In genomic region chr1:236143104-236143948, GRCh38 we compare ENCODE assay signal across 8 cellular contexts. TPM values are rescaled to one million over a fixed set of nuclear protein-coding genes. Genes with fewer than 3 reads are reported as not detected.
A peak's percentile ranks its signal among the peaks of the same experiment; 100 is the strongest.
DNase-seq lines count a peak whose midpoint lies in the region; ATAC-seq and TF ChIP-seq lines count a peak whose summit lies in the region.

No MANE protein-coding gene starts in this region.

- TF ChIP-seq CTCF in glutamatergic neuron (IDR thresholded peaks at IDR 0.05; ENCODE audit: partially characterized antibody, unreplicated experiment), result no peak
- TF ChIP-seq CTCF in parathyroid adenoma (IDR thresholded peaks at IDR 0.05), result no peak

- H3K4me1 Mint-ChIP-seq in glutamatergic neuron (ENCODE audit: low read depth, unreplicated experiment), result peaks cover 23% of the 10 kb centered on the region

- no peaks in the 10 kb centered on the region for H3K27me3 ChIP-seq in parathyroid adenoma (ENCODE audit: control insufficient read depth, insufficient read depth, low read length)

- peak overlapping the region; percentile 84 for H3K4me2 ChIP-seq in parathyroid adenoma (ENCODE audit: low read length)

- H3K4me1 ChIP-seq in ES-I3 (ENCODE audit: insufficient read depth, low read length), result peaks cover 11% of the 10 kb centered on the region
- H3K4me1 ChIP-seq in parathyroid adenoma, result peaks cover 2% of the 10 kb centered on the region

- H3K79me2 ChIP-seq in parathyroid adenoma, result no peaks in the 10 kb centered on the region

- peak overlapping the region; percentile 75 for H3K9ac ChIP-seq in ES-I3 (ENCODE audit: low read depth, low read length)
- H3K9ac ChIP-seq in parathyroid adenoma, result no peak overlapping the region

- H3K36me3 ChIP-seq in ES-I3 (ENCODE audit: insufficient read depth, low read length) (no peaks in the 10 kb centered on the region), parathyroid adenoma (ENCODE audit: control insufficient read depth, insufficient read depth, low read length) (no peaks in the 10 kb centered on the region)

- peaks cover 10% of the 10 kb centered on the region for H3K9me3 Mint-ChIP-seq in glutamatergic neuron (ENCODE audit: unreplicated experiment)

- ATAC-seq in GM21737 (IDR thresholded peaks at IDR 0.05; ENCODE audit: unreplicated experiment), result peak; percentile 12

- no peaks in the 10 kb centered on the region for H3K36me3 Mint-ChIP-seq in glutamatergic neuron (ENCODE audit: unreplicated experiment)

- H3K4me3 Mint-ChIP-seq in glutamatergic neuron (ENCODE audit: unreplicated experiment), result peak overlapping the region; percentile 99

- peak overlapping the region; percentile 88 for H2AFZ ChIP-seq in parathyroid adenoma

- DNase-seq in MV-4-11 (lab: John Stamatoyannopoulos, UW) (peak; percentile 77), glutamatergic neuron (peak; percentile 36), SW 1271 (lab: John Stamatoyannopoulos, UW) (no peak), COR-L47 (lab: John Stamatoyannopoulos, UW) (no peak)
- DNase-seq in activated naive CD4-positive, alpha-beta T cell treated with Interleukin-2 at 50 U/mL for 16 hours, result peak; percentile 42

- H3K9me3 ChIP-seq in ES-I3 (ENCODE audit: control insufficient read depth, insufficient read depth, low read length) (no peaks in the 10 kb centered on the region), parathyroid adenoma (ENCODE audit: control insufficient read depth, low read length) (no peaks in the 10 kb centered on the region)

- H3K27ac ChIP-seq in parathyroid adenoma, result no peak overlapping the region

- H3K4me3 ChIP-seq in parathyroid adenoma (ENCODE audit: low read depth, low read length), result peak overlapping the region; percentile 64

- H3K27ac Mint-ChIP-seq in glutamatergic neuron (ENCODE audit: unreplicated experiment), result peak overlapping the region; percentile 48

- H3K27me3 Mint-ChIP-seq in glutamatergic neuron (ENCODE audit: unreplicated experiment), result peaks cover 25% of the 10 kb centered on the region

RNA-seq across cellular contexts. Expression of gene GPR137B, which starts 1.0 kb away (rescaled TPM):
- 22.5 TPM for total RNA-seq in glutamatergic neuron (ENCODE audit: unreplicated experiment)

Comparison
In these comparisons a context has a peak if more than half of its experiments do, and no peak if none do; other contexts are left out.
1. DNase-seq: peak in MV-4-11 (single experiment), activated naive CD4-positive, alpha-beta T cell treated with Interleukin-2 at 50 U/mL for 16 hours (single experiment) and glutamatergic neuron (single experiment); none in SW 1271 (0 of 2) and COR-L47 (single experiment).